ENCODE assay signal across 22 cellular contexts in genomic region chr16:16032271-16032979, GRCh38.
DNase-seq lines count a peak whose midpoint lies in the region; ATAC-seq and TF ChIP-seq lines count a peak whose summit lies in the region.
"Had no signal": no experiment of that assay in that cellular context is flagged by ENCODE, and none has a peak within 500 bp of the region (broad histone marks: within the 10 kb centered on the region; RNA-seq: fewer than 3 reads in every experiment).

No MANE protein-coding gene starts in this region.

- POLR2A ChIA-PET in activated CD8-positive, alpha-beta T cell treated with anti-CD3 and anti-CD28 coated beads for 36 hours (lab: Charles Lee) = interaction anchor here (0.6 kb wide), 2 partner anchors 20 to 36 kb away, joined by 3 to 4 read pairs; no protein-coding TSS in a partner anchor
- POLR2A ChIA-PET in activated CD8-positive, alpha-beta T cell treated with anti-CD3 and anti-CD28 coated beads, Interleukin-2, amount 10 ng/mL, durations not matched to agents 7 days and 5 days (lab: Charles Lee) = interaction anchor here (0.6 to 1.0 kb wide), 3 partner anchors 72 to 92 kb away, joined by 3 to 4 read pairs (median 4); no protein-coding TSS in a partner anchor
- POLR2A ChIA-PET in CD4-positive, alpha-beta memory T cell (lab: Charles Lee; ENCODE audit: partially characterized antibody) = interaction anchor here (0.7 to 2.7 kb wide), 5 partner anchors 16 to 144 kb away, joined by 3 to 19 read pairs (median 5); partner anchors contain the start of gene CEP20
- POLR2A ChIA-PET in naive thymus-derived CD4-positive, alpha-beta T cell (lab: Charles Lee) = interaction anchor here (0.9 to 1.2 kb wide), 2 partner anchors 82 to 144 kb away, joined by 3 read pairs; partner anchors contain the start of gene CEP20

- intact Hi-C loops in activated CD8-positive, alpha-beta T cell treated with anti-CD3 and anti-CD28 coated beads for 36 hours (cut with micrococcal nuclease) = no loop called here
- intact Hi-C loops in CD4-positive, alpha-beta memory T cell (cut with micrococcal nuclease) = loop anchor here (2.0 kb wide), 1 partner anchor 72 kb away; no protein-coding TSS in a partner anchor
- intact Hi-C loops in activated T-helper 2 cell treated with anti-CD3 and anti-CD28 coated beads, Interferon-gamma antibody, Interleukin-2, Interleukin-4, amounts not matched to agents 10 μg/mL and 5 μg/mL and 100 μg/mL, durations not matched to agents 14 hours and 24 hours and 36 hours (cut with micrococcal nuclease) = loop anchor here (5.0 kb wide), 1 partner anchor 145 kb away; the partner anchor contains the start of gene CEP20
- intact Hi-C loops in naive thymus-derived CD4-positive, alpha-beta T cell (cut with micrococcal nuclease) = loop anchor here in 1 of 2 donors (2.0 kb wide), 1 partner anchor 72 kb away; no protein-coding TSS in a partner anchor

- DNase-seq in activated CD8-positive, alpha-beta T cell treated with anti-CD3 and anti-CD28 coated beads for 36 hours = no peak
- no peak for DNase-seq in activated CD8-positive, alpha-beta T cell treated with anti-CD3 and anti-CD28 coated beads, Interleukin-2, amount 10 ng/mL, durations not matched to agents 7 days and 5 days
- DNase-seq in CD4-positive, alpha-beta memory T cell = no peak
- DNase-seq in activated T-helper 2 cell treated with anti-CD3 and anti-CD28 coated beads, Interferon-gamma antibody, Interleukin-2, Interleukin-4, amounts not matched to agents 10 μg/mL and 5 μg/mL and 100 μg/mL, durations not matched to agents 14 hours and 24 hours and 36 hours (ENCODE audit: low spot score) = no peak
- DNase-seq in naive thymus-derived CD4-positive, alpha-beta T cell = no peak
- DNase-seq in NCI-H2227 treated with DMSO at 0.1 percent for 48 hours (lab: John Stamatoyannopoulos, UW) (no peak), D341Med (ENCODE audit: low spot score) (no peak)
- DNase-seq: activated CD8-positive, alpha-beta memory T cell treated with anti-CD3 and anti-CD28 coated beads, Interleukin-2, amount 50 U/mL, for 48 hours; activated naive CD4-positive, alpha-beta T cell; heart left ventricle; left ventricle myocardium inferior; NCI-H2171; NCI-H526; SK-N-SH; stimulated activated CD4-positive, alpha-beta T cell treated with anti-CD3 and anti-CD28 coated beads, Interleukin-12 subunit alpha, Interleukin-12 subunit beta, amount 100 ng/mL, for 4 hours had no signal

- H3K36me3 ChIP-seq in CD4-positive, alpha-beta memory T cell (ENCODE audit: insufficient read depth, low read length) = peaks cover 20% of the 10 kb centered on the region
- peaks cover 8 to 39% (median 14%) of the 10 kb centered on the region in 3 experiments for H3K36me3 ChIP-seq in naive thymus-derived CD4-positive, alpha-beta T cell (ENCODE audit: control insufficient read depth in 2 of 3, insufficient read depth in 3 of 3, low read length in 3 of 3)

- H3K4me3 Mint-ChIP-seq in activated CD8-positive, alpha-beta T cell treated with anti-CD3 and anti-CD28 coated beads for 36 hours = no peak overlapping the region
- no peak overlapping the region for H3K4me3 Mint-ChIP-seq in activated CD8-positive, alpha-beta T cell treated with anti-CD3 and anti-CD28 coated beads, Interleukin-2, amount 10 ng/mL, durations not matched to agents 7 days and 5 days
- peak overlapping the region in 1 of 8 donors; percentile 6 for H3K4me3 Mint-ChIP-seq in CD4-positive, alpha-beta memory T cell
- no peak overlapping the region for H3K4me3 Mint-ChIP-seq in activated T-helper 2 cell treated with anti-CD3 and anti-CD28 coated beads, Interferon-gamma antibody, Interleukin-2, Interleukin-4, amounts not matched to agents 10 μg/mL and 5 μg/mL and 100 μg/mL, durations not matched to agents 14 hours and 24 hours and 36 hours (ENCODE audit: low read depth)
- H3K4me3 Mint-ChIP-seq in naive thymus-derived CD4-positive, alpha-beta T cell = peak overlapping the region in 3 of 10 donors; percentile 6 to 59 (median 11)
- H3K4me3 Mint-ChIP-seq: CD14-positive monocyte had no signal

- no peak for ATAC-seq in activated CD8-positive, alpha-beta T cell treated with anti-CD3 and anti-CD28 coated beads for 36 hours
- no peak for ATAC-seq in activated CD8-positive, alpha-beta T cell treated with anti-CD3 and anti-CD28 coated beads, Interleukin-2, amount 10 ng/mL, durations not matched to agents 7 days and 5 days
- no peak for ATAC-seq in naive thymus-derived CD4-positive, alpha-beta T cell
- no peak for ATAC-seq in GM18861 (IDR thresholded peaks at IDR 0.05; ENCODE audit: unreplicated experiment)

- H3K27me3 Mint-ChIP-seq in activated CD8-positive, alpha-beta T cell treated with anti-CD3 and anti-CD28 coated beads for 36 hours = no peaks in the 10 kb centered on the region
- no peaks in the 10 kb centered on the region for H3K27me3 Mint-ChIP-seq in activated CD8-positive, alpha-beta T cell treated with anti-CD3 and anti-CD28 coated beads, Interleukin-2, amount 10 ng/mL, durations not matched to agents 7 days and 5 days (ENCODE audit: low read depth)
- no peaks in the 10 kb centered on the region for H3K27me3 Mint-ChIP-seq in CD4-positive, alpha-beta memory T cell
- H3K27me3 Mint-ChIP-seq in activated T-helper 2 cell treated with anti-CD3 and anti-CD28 coated beads, Interferon-gamma antibody, Interleukin-2, Interleukin-4, amounts not matched to agents 10 μg/mL and 5 μg/mL and 100 μg/mL, durations not matched to agents 14 hours and 24 hours and 36 hours (ENCODE audit: low read depth) = no peaks in the 10 kb centered on the region
- no peaks in the 10 kb centered on the region for H3K27me3 Mint-ChIP-seq in naive thymus-derived CD4-positive, alpha-beta T cell
- H3K27me3 Mint-ChIP-seq: IgD-negative memory B cell had no signal

- no peaks in the 10 kb centered on the region for H3K27me3 ChIP-seq in CD4-positive, alpha-beta memory T cell (ENCODE audit: insufficient read depth, low read length)
- no peaks in the 10 kb centered on the region for H3K27me3 ChIP-seq in naive thymus-derived CD4-positive, alpha-beta T cell (ENCODE audit: control insufficient read depth in 2 of 2, insufficient read depth in 2 of 2, low read length in 2 of 2)
- H3K27me3 ChIP-seq: heart left ventricle, neutrophil had no signal

- CTCF ChIA-PET in activated CD8-positive, alpha-beta T cell treated with anti-CD3 and anti-CD28 coated beads for 36 hours (lab: Charles Lee) = interaction anchor here (1.2 to 1.4 kb wide), 4 partner anchors 10 to 144 kb away, joined by 4 to 8 read pairs (median 4); partner anchors contain the start of gene CEP20
- CTCF ChIA-PET in activated CD8-positive, alpha-beta T cell treated with anti-CD3 and anti-CD28 coated beads, Interleukin-2, amount 10 ng/mL, durations not matched to agents 7 days and 5 days (lab: Charles Lee) = interaction anchor here (1.4 to 1.5 kb wide), 4 partner anchors 10 to 267 kb away, joined by 3 to 9 read pairs (median 4); no protein-coding TSS in a partner anchor
- CTCF ChIA-PET in CD4-positive, alpha-beta memory T cell (lab: Charles Lee; ENCODE audit: partially characterized antibody) = interaction anchor here (1.1 to 2.4 kb wide), 6 partner anchors 9 to 144 kb away, joined by 3 to 14 read pairs (median 4); partner anchors contain the start of gene CEP20
- CTCF ChIA-PET in naive thymus-derived CD4-positive, alpha-beta T cell (lab: Charles Lee) = interaction anchor here (0.6 to 1.0 kb wide), 3 partner anchors 81 to 154 kb away, joined by 3 to 4 read pairs (median 3); partner anchors contain the start of gene CEP20

- H3K27ac Mint-ChIP-seq in activated CD8-positive, alpha-beta T cell treated with anti-CD3 and anti-CD28 coated beads for 36 hours = peak overlapping the region; percentile 73
- no peak overlapping the region for H3K27ac Mint-ChIP-seq in activated CD8-positive, alpha-beta T cell treated with anti-CD3 and anti-CD28 coated beads, Interleukin-2, amount 10 ng/mL, durations not matched to agents 7 days and 5 days
- peak overlapping the region; percentile 70 to 87 (median 83) for H3K27ac Mint-ChIP-seq in CD4-positive, alpha-beta memory T cell
- H3K27ac Mint-ChIP-seq in activated T-helper 2 cell treated with anti-CD3 and anti-CD28 coated beads, Interferon-gamma antibody, Interleukin-2, Interleukin-4, amounts not matched to agents 10 μg/mL and 5 μg/mL and 100 μg/mL, durations not matched to agents 14 hours and 24 hours and 36 hours = peak overlapping the region; percentile 73
- H3K27ac Mint-ChIP-seq in naive thymus-derived CD4-positive, alpha-beta T cell = peak overlapping the region in 8 of 9 donors; percentile 5 to 91 (median 71)

- TF ChIP-seq CTCF in activated CD8-positive, alpha-beta T cell treated with anti-CD3 and anti-CD28 coated beads for 36 hours (IDR thresholded peaks at IDR 0.05) = no peak

- peaks cover 19% of the 10 kb centered on the region for H3K4me1 Mint-ChIP-seq in activated CD8-positive, alpha-beta T cell treated with anti-CD3 and anti-CD28 coated beads for 36 hours (ENCODE audit: low read depth)
- H3K4me1 Mint-ChIP-seq in activated CD8-positive, alpha-beta T cell treated with anti-CD3 and anti-CD28 coated beads, Interleukin-2, amount 10 ng/mL, durations not matched to agents 7 days and 5 days (ENCODE audit: low read depth) = peaks cover 22% of the 10 kb centered on the region
- H3K4me1 Mint-ChIP-seq in CD4-positive, alpha-beta memory T cell = peaks cover 17 to 40% (median 25%) of the 10 kb centered on the region in 4 donors
- peaks cover 30% of the 10 kb centered on the region for H3K4me1 Mint-ChIP-seq in activated T-helper 2 cell treated with anti-CD3 and anti-CD28 coated beads, Interferon-gamma antibody, Interleukin-2, Interleukin-4, amounts not matched to agents 10 μg/mL and 5 μg/mL and 100 μg/mL, durations not matched to agents 14 hours and 24 hours and 36 hours (ENCODE audit: low read depth)
- H3K4me1 Mint-ChIP-seq in naive thymus-derived CD4-positive, alpha-beta T cell = peaks cover 0 to 26% (median 22%) of the 10 kb centered on the region in 7 donors

- peaks cover 29% of the 10 kb centered on the region for H3K4me1 ChIP-seq in CD4-positive, alpha-beta memory T cell (ENCODE audit: insufficient read depth, low read length)
- peaks cover 9 to 17% of the 10 kb centered on the region in 2 donors for H3K4me1 ChIP-seq in naive thymus-derived CD4-positive, alpha-beta T cell (ENCODE audit: control insufficient read depth in 2 of 2, insufficient read depth in 2 of 2, low read length in 2 of 2)

- H3K27ac ChIP-seq in CD4-positive, alpha-beta memory T cell (ENCODE audit: low read depth, low read length) = peak overlapping the region; percentile 3
- H3K27ac ChIP-seq in naive thymus-derived CD4-positive, alpha-beta T cell (ENCODE audit: low read depth, low read length) = no peak overlapping the region
- H3K27ac ChIP-seq: coronary artery, heart left ventricle, HL-60, neutrophil had no signal

- H3K4me3 ChIP-seq in CD4-positive, alpha-beta memory T cell (ENCODE audit: low read length in 2 of 2) = no peak overlapping the region
- H3K4me3 ChIP-seq in naive thymus-derived CD4-positive, alpha-beta T cell (ENCODE audit: low read length) = no peak overlapping the region
- H3K4me3 ChIP-seq: A549, coronary artery, heart left ventricle, left ventricle myocardium inferior had no signal

- no peaks in the 10 kb centered on the region for H3K9me3 ChIP-seq in CD4-positive, alpha-beta memory T cell (ENCODE audit: control insufficient read depth in 1 of 2, low read length in 2 of 2)
- H3K9me3 ChIP-seq in naive thymus-derived CD4-positive, alpha-beta T cell (ENCODE audit: control insufficient read depth in 2 of 3, low read length in 3 of 3) = no peaks in the 10 kb centered on the region
- H3K9me3 ChIP-seq: A549, heart left ventricle, left ventricle myocardium inferior, neutrophil, SK-N-SH had no signal

- H3K9me3 Mint-ChIP-seq in activated CD8-positive, alpha-beta T cell treated with anti-CD3 and anti-CD28 coated beads for 36 hours = no peaks in the 10 kb centered on the region
- no peaks in the 10 kb centered on the region for H3K9me3 Mint-ChIP-seq in activated CD8-positive, alpha-beta T cell treated with anti-CD3 and anti-CD28 coated beads, Interleukin-2, amount 10 ng/mL, durations not matched to agents 7 days and 5 days (ENCODE audit: insufficient read depth)
- H3K9me3 Mint-ChIP-seq in CD4-positive, alpha-beta memory T cell = no peaks in the 10 kb centered on the region
- no peaks in the 10 kb centered on the region for H3K9me3 Mint-ChIP-seq in activated T-helper 2 cell treated with anti-CD3 and anti-CD28 coated beads, Interferon-gamma antibody, Interleukin-2, Interleukin-4, amounts not matched to agents 10 μg/mL and 5 μg/mL and 100 μg/mL, durations not matched to agents 14 hours and 24 hours and 36 hours
- peaks cover 0 to 2% (median 0%) of the 10 kb centered on the region in 11 donors for H3K9me3 Mint-ChIP-seq in naive thymus-derived CD4-positive, alpha-beta T cell
- H3K9me3 Mint-ChIP-seq: IgD-negative memory B cell had no signal

- peaks cover 32% of the 10 kb centered on the region for H3K36me3 Mint-ChIP-seq in activated CD8-positive, alpha-beta T cell treated with anti-CD3 and anti-CD28 coated beads for 36 hours (ENCODE audit: low read depth)
- peaks cover 39% of the 10 kb centered on the region for H3K36me3 Mint-ChIP-seq in activated CD8-positive, alpha-beta T cell treated with anti-CD3 and anti-CD28 coated beads, Interleukin-2, amount 10 ng/mL, durations not matched to agents 7 days and 5 days (ENCODE audit: low read depth)
- H3K36me3 Mint-ChIP-seq in CD4-positive, alpha-beta memory T cell = peaks cover 15 to 35% of the 10 kb centered on the region in 2 donors
- peaks cover 65% of the 10 kb centered on the region for H3K36me3 Mint-ChIP-seq in activated T-helper 2 cell treated with anti-CD3 and anti-CD28 coated beads, Interferon-gamma antibody, Interleukin-2, Interleukin-4, amounts not matched to agents 10 μg/mL and 5 μg/mL and 100 μg/mL, durations not matched to agents 14 hours and 24 hours and 36 hours (ENCODE audit: low read depth)
- peaks cover 4 to 30% (median 11%) of the 10 kb centered on the region in 5 donors for H3K36me3 Mint-ChIP-seq in naive thymus-derived CD4-positive, alpha-beta T cell
